In the genomic region with DNA sequence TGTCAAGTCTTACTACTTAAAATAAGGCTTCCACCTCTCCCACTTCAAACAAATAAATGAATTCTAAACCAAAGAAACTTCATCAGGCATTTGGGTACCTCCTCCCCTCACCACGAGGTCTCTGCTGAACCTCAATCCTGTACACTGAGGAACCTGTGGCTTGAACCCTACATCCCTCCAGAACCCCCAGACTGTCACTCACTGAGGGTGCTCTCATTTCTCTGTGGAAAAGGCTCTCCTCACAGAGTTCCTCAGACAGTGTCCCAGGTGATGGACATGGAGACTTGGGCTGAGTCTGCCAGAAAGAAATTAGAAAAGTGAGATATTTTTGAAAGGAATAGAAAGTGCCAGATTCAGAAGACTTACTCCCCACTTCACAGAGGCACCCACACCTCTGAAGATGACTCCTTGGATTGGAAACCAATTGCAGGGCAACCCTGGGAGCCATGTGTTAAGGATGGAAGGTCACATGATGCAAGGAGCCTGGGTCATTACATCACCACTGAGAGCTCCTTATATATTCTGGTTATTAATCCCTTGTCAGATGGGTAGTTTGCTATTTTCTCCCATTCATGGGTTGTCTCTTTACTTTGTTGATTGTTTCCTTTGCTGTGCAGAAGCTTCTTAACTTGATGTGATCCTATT, we compare ENCODE assay signal across 3 cellular contexts.
TF ChIP-seq lines count a peak whose summit lies in the region.

No MANE protein-coding gene starts in this region.

TF ChIP-seq in HepG2, 621 proteins besides CTCF, POLR2A, EP300 and RAD21:
- no peak for TF ChIP-seq IKZF1 (IDR thresholded peaks at IDR 0.05)
- TF ChIP-seq NFATC3 (CRISPR knock-in tag; IDR thresholded peaks at IDR 0.05): no peak
- TF ChIP-seq ATF4 (CRISPR knock-in tag; IDR thresholded peaks at IDR 0.05): peak in 1 of 2 experiments; percentile 92; a peak in 2 of 4 replicates
- TF ChIP-seq ZNF256 (CRISPR knock-in tag; conservative IDR thresholded peaks at IDR 0.05): no peak
- TF ChIP-seq NR3C1 (CRISPR knock-in tag; IDR thresholded peaks at IDR 0.05): no peak
- TF ChIP-seq ZNF354B (CRISPR knock-in tag; IDR thresholded peaks at IDR 0.05): no peak
- TF ChIP-seq RAD51 (IDR thresholded peaks at IDR 0.05; ENCODE audit: borderline replicate concordance): no peak
- no peak for TF ChIP-seq ZNF496 (CRISPR knock-in tag; IDR thresholded peaks at IDR 0.05; ENCODE audit: insufficient replicate concordance)
- no peak for TF ChIP-seq ZNF816 (CRISPR knock-in tag; IDR thresholded peaks at IDR 0.05; ENCODE audit: borderline replicate concordance)
- TF ChIP-seq ATF7 (IDR thresholded peaks at IDR 0.05): 0 out of 2 replicates have a peak, but pooled peaks have one; percentile 16
- no peak for TF ChIP-seq ATF7 (CRISPR knock-in tag; IDR thresholded peaks at IDR 0.05)
- TF ChIP-seq EEA1 (CRISPR knock-in tag; IDR thresholded peaks at IDR 0.05; ENCODE audit: borderline replicate concordance): no peak
- TF ChIP-seq CEBPG (CRISPR knock-in tag; IDR thresholded peaks at IDR 0.05): 0 out of 2 replicates have a peak, but pooled peaks have one; percentile 14
- no peak for TF ChIP-seq ERF (CRISPR knock-in tag; IDR thresholded peaks at IDR 0.05)
- TF ChIP-seq SP1 (IDR thresholded peaks at IDR 0.05): no peak
- TF ChIP-seq SP1 (CRISPR knock-in tag; IDR thresholded peaks at IDR 0.05): no peak
- TF ChIP-seq AGO1 (IDR thresholded peaks at IDR 0.05; ENCODE audit: low read depth, low read length, poor library complexity, severe bottlenecking): no peak
- 0 out of 2 replicates have a peak, but pooled peaks have one; percentile 24 for TF ChIP-seq CEBPB (IDR thresholded peaks at IDR 0.05; ENCODE audit: borderline replicate concordance, low read depth, low read length)
- TF ChIP-seq ZNF121 (CRISPR knock-in tag; IDR thresholded peaks at IDR 0.05): no peak
- TF ChIP-seq ETV5 (CRISPR knock-in tag; IDR thresholded peaks at IDR 0.05; ENCODE audit: borderline replicate concordance): no peak

TF ChIP-seq in SK-N-SH treated with all-trans-retinoic acid at 6 μM for 48 hours, 23 proteins besides CTCF, POLR2A, EP300 and RAD21:
- TF ChIP-seq, protein P1, sequence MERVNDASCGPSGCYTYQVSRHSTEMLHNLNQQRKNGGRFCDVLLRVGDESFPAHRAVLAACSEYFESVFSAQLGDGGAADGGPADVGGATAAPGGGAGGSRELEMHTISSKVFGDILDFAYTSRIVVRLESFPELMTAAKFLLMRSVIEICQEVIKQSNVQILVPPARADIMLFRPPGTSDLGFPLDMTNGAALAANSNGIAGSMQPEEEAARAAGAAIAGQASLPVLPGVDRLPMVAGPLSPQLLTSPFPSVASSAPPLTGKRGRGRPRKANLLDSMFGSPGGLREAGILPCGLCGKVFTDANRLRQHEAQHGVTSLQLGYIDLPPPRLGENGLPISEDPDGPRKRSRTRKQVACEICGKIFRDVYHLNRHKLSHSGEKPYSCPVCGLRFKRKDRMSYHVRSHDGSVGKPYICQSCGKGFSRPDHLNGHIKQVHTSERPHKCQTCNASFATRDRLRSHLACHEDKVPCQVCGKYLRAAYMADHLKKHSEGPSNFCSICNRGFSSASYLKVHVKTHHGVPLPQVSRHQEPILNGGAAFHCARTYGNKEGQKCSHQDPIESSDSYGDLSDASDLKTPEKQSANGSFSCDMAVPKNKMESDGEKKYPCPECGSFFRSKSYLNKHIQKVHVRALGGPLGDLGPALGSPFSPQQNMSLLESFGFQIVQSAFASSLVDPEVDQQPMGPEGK (CRISPR knock-in tag; IDR thresholded peaks at IDR 0.05; ENCODE audit: borderline replicate concordance): no peak
- TF ChIP-seq CREB5 (CRISPR knock-in tag; IDR thresholded peaks at IDR 0.05; ENCODE audit: low read depth): no peak
- no peak for TF ChIP-seq TCF4 (CRISPR knock-in tag; IDR thresholded peaks at IDR 0.05; ENCODE audit: borderline replicate concordance)
- no peak for TF ChIP-seq ZNF70 (CRISPR knock-in tag; IDR thresholded peaks at IDR 0.05)
- no peak for TF ChIP-seq OSR1 (CRISPR knock-in tag; IDR thresholded peaks at IDR 0.05)
- no peak for TF ChIP-seq ESRRG (CRISPR knock-in tag; IDR thresholded peaks at IDR 0.05)
- TF ChIP-seq ZFP3 (CRISPR knock-in tag; IDR thresholded peaks at IDR 0.05): no peak

TF ChIP-seq in GM12878, 131 proteins besides CTCF, POLR2A, EP300 and RAD21:
- TF ChIP-seq, protein P2, sequence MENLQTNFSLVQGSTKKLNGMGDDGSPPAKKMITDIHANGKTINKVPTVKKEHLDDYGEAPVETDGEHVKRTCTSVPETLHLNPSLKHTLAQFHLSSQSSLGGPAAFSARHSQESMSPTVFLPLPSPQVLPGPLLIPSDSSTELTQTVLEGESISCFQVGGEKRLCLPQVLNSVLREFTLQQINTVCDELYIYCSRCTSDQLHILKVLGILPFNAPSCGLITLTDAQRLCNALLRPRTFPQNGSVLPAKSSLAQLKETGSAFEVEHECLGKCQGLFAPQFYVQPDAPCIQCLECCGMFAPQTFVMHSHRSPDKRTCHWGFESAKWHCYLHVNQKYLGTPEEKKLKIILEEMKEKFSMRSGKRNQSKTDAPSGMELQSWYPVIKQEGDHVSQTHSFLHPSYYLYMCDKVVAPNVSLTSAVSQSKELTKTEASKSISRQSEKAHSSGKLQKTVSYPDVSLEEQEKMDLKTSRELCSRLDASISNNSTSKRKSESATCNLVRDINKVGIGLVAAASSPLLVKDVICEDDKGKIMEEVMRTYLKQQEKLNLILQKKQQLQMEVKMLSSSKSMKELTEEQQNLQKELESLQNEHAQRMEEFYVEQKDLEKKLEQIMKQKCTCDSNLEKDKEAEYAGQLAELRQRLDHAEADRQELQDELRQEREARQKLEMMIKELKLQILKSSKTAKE (IDR thresholded peaks at IDR 0.05; ENCODE audit: low read depth, poor library complexity, severe bottlenecking): no peak
- no peak for TF ChIP-seq MTA2 (IDR thresholded peaks at IDR 0.05; ENCODE audit: low read depth)
- no peak for TF ChIP-seq ZNF217 (IDR thresholded peaks at IDR 0.05)
- no peak for TF ChIP-seq SRF (IDR thresholded peaks at IDR 0.05; ENCODE audit: low read depth in 2 of 2, low read length in 2 of 2)
- no peak for TF ChIP-seq POLR2AphosphoS2 (IDR thresholded peaks at IDR 0.05; ENCODE audit: low read depth, low read length)
- no peak for TF ChIP-seq RB1 (IDR thresholded peaks at IDR 0.05; ENCODE audit: borderline replicate concordance)
- no peak for TF ChIP-seq GABPA (IDR thresholded peaks at IDR 0.05; ENCODE audit: low read depth)
- no peak for TF ChIP-seq RAD51 (IDR thresholded peaks at IDR 0.05)
- no peak for TF ChIP-seq MEF2B (IDR thresholded peaks at IDR 0.05; ENCODE audit: partially characterized antibody, poor library complexity, severe bottlenecking)
- no peak for TF ChIP-seq NR2C2 (IDR thresholded peaks at IDR 0.05; ENCODE audit: borderline replicate concordance, control insufficient read depth, insufficient read length, low read depth)
- no peak for TF ChIP-seq DPF2 (IDR thresholded peaks at IDR 0.05)
- TF ChIP-seq, protein P3, sequence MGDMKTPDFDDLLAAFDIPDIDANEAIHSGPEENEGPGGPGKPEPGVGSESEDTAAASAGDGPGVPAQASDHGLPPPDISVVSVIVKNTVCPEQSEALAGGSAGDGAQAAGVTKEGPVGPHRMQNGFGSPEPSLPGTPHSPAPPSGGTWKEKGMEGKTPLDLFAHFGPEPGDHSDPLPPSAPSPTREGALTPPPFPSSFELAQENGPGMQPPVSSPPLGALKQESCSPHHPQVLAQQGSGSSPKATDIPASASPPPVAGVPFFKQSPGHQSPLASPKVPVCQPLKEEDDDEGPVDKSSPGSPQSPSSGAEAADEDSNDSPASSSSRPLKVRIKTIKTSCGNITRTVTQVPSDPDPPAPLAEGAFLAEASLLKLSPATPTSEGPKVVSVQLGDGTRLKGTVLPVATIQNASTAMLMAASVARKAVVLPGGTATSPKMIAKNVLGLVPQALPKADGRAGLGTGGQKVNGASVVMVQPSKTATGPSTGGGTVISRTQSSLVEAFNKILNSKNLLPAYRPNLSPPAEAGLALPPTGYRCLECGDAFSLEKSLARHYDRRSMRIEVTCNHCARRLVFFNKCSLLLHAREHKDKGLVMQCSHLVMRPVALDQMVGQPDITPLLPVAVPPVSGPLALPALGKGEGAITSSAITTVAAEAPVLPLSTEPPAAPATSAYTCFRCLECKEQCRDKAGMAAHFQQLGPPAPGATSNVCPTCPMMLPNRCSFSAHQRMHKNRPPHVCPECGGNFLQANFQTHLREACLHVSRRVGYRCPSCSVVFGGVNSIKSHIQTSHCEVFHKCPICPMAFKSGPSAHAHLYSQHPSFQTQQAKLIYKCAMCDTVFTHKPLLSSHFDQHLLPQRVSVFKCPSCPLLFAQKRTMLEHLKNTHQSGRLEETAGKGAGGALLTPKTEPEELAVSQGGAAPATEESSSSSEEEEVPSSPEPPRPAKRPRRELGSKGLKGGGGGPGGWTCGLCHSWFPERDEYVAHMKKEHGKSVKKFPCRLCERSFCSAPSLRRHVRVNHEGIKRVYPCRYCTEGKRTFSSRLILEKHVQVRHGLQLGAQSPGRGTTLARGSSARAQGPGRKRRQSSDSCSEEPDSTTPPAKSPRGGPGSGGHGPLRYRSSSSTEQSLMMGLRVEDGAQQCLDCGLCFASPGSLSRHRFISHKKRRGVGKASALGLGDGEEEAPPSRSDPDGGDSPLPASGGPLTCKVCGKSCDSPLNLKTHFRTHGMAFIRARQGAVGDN (IDR thresholded peaks at IDR 0.05): no peak
- TF ChIP-seq, protein P4, sequence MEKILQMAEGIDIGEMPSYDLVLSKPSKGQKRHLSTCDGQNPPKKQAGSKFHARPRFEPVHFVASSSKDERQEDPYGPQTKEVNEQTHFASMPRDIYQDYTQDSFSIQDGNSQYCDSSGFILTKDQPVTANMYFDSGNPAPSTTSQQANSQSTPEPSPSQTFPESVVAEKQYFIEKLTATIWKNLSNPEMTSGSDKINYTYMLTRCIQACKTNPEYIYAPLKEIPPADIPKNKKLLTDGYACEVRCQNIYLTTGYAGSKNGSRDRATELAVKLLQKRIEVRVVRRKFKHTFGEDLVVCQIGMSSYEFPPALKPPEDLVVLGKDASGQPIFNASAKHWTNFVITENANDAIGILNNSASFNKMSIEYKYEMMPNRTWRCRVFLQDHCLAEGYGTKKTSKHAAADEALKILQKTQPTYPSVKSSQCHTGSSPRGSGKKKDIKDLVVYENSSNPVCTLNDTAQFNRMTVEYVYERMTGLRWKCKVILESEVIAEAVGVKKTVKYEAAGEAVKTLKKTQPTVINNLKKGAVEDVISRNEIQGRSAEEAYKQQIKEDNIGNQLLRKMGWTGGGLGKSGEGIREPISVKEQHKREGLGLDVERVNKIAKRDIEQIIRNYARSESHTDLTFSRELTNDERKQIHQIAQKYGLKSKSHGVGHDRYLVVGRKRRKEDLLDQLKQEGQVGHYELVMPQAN (conservative IDR thresholded peaks at IDR 0.05): no peak
- no peak for TF ChIP-seq POLR2AphosphoS5 (IDR thresholded peaks at IDR 0.05; ENCODE audit: low read length)
- no peak for TF ChIP-seq SMC3 (IDR thresholded peaks at IDR 0.05; ENCODE audit: borderline replicate concordance, low read length)
